ENCODE assay signal across 7 cellular contexts in the genomic region with DNA sequence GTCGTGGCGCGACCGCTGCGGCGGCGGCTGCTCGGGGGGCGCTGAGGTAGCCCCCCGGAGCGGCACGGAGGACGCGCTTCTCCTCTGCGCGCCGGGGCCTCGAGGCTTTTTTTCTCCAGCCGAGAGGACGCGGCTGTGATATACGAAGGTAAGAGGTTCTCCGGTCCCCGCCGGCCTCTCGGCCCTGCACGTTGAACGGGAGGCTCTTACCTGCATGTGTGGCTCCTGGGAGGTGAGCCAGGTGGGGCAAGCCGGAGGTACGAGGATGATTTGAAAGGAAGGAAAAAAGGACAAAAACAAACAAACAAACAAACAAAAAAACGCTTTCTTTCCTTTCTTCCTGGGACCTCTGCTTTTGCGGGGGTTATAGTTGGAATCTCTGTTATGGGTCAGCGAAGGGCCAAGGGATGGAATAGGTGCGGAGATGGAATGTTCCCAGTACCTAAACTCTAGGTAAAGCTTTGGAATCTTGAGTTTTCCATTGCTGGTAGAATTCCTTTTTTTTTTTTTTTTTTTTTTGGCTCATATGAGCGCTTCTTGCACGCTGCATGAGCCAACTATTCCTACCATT. TPM values are rescaled to one million over a fixed set of nuclear protein-coding genes. Genes with fewer than 3 reads are reported as not detected.
DNase-seq lines count a peak whose midpoint lies in the region; ATAC-seq, FAIRE-seq and TF ChIP-seq lines count a peak whose summit lies in the region.

No MANE protein-coding gene starts in this region.

- no peak for TF ChIP-seq CTCF in astrocyte of the spinal cord (IDR thresholded peaks at IDR 0.05; ENCODE audit: low read depth, low read length)
- no peak for TF ChIP-seq CTCF in left lung (IDR thresholded peaks at IDR 0.05)
- no peak for TF ChIP-seq CTCF in stomach (IDR thresholded peaks at IDR 0.05)

- H3K27me3 ChIP-seq in left lung (no peaks in the 10 kb centered on the region), stomach (no peaks in the 10 kb centered on the region)

- ATAC-seq in GM18502 (IDR thresholded peaks at IDR 0.05; ENCODE audit: poor library complexity, unreplicated experiment) = peak; percentile 25
- peak; percentile 9 for ATAC-seq in left lung

- peaks cover 5 to 39% of the 10 kb centered on the region in 2 donors for H3K4me1 ChIP-seq in left lung
- H3K4me1 ChIP-seq in stomach = peaks cover 6 to 48% (median 23%) of the 10 kb centered on the region in 4 donors

- H3K4me3 ChIP-seq in astrocyte of the spinal cord (ENCODE audit: low read depth, low read length) (peak overlapping the region; percentile 69), left lung (peak overlapping the region; percentile 59 to 93), stomach (peak overlapping the region; percentile 75 to 84 (median 80))

- peak; percentile 30 for FAIRE-seq in H54 (lab: Jason Lieb, UNC)

- TF ChIP-seq POLR2A in H54 (IDR thresholded peaks at IDR 0.05; ENCODE audit: low read depth, low read length) (no peak), stomach (IDR thresholded peaks at IDR 0.05) (no peak)

- in situ Hi-C loops in astrocyte of the spinal cord (cut with HindIII; ENCODE audit: low sequenced_read_pairs) = no loop called here

- intact Hi-C loops in left lung (cut with DNase I) (no loop called here), stomach (cut with DNase I; ENCODE audit: low total_unique reads) (no loop called here)

- WGBS in stomach, 5 donors = 0 to 1% (median 1%) methylated on average over 27 to 36 of the region's 36 CpGs

- H3K27ac ChIP-seq in left lung (peak overlapping the region; percentile 90 to 93), stomach (peak overlapping the region; percentile 93 to 97 (median 95))

- DNase-seq in H54 (ENCODE audit: insufficient read length, low spot score) = no peak
- peak; percentile 83 for DNase-seq in NCI-H146 (lab: John Stamatoyannopoulos, UW)
- no peak for DNase-seq in astrocyte of the spinal cord (ENCODE audit: low read depth, low spot score)
- peak in 1 of 2 donors; percentile 46 for DNase-seq in left lung
- peak; percentile 58 for DNase-seq in stomach
- no peak for DNase-seq in GF-D8 (lab: John Stamatoyannopoulos, UW)

- H3K36me3 ChIP-seq in left lung (no peaks in the 10 kb centered on the region), stomach (no peaks in the 10 kb centered on the region)

- no peak for TF ChIP-seq EP300 in stomach (IDR thresholded peaks at IDR 0.05)

- H3K9me3 ChIP-seq in left lung (no peaks in the 10 kb centered on the region), stomach (no peaks in the 10 kb centered on the region)

RNA-seq across cellular contexts. Expression of a gene that starts 0.6 kb away (rescaled TPM):
- total RNA-seq in left lung (10 to 100 TPM; 40.1 to 48.4 TPM), stomach (100 to 1,000 TPM in 2 of 5 donors, 10 to 100 TPM in 2, 1 to 10 TPM in 1; 8.1 to 450 (median 52.5) TPM)
- 1 to 10 TPM; 2.9 to 3.8 (median 3.5) TPM for polyA plus RNA-seq in stomach

Comparison
In these comparisons a context has a peak if more than half of its experiments do, and no peak if none do; other contexts are left out.
1. DNase-seq: peak in NCI-H146 (single experiment) and stomach (single experiment); none in H54 (single experiment), astrocyte of the spinal cord (single experiment) and GF-D8 (single experiment).
2. Peak in every context shown above with its lines, with median percentiles within 50 percentile points of each other: H3K4me3 ChIP-seq.